ENCODE assay signal across 8 cellular contexts in genomic region chr1:156471496-156472490, GRCh38. TPM values are rescaled to one million over a fixed set of nuclear protein-coding genes. Genes with fewer than 3 reads are reported as not detected.
DNase-seq lines count a peak whose midpoint lies in the region; ATAC-seq and TF ChIP-seq lines count a peak whose summit lies in the region.

No MANE protein-coding gene starts in this region.

- TF ChIP-seq CTCF in esophagus squamous epithelium (IDR thresholded peaks at IDR 0.05) (no peak), sigmoid colon (IDR thresholded peaks at IDR 0.05) (no peak), GM23338 (conservative IDR thresholded peaks at IDR 0.05; ENCODE audit: low read depth in 2 of 2) (no peak)

- no peaks in the 10 kb centered on the region; the same call in 2 of the 3 replicates for H3K9me3 Mint-ChIP-seq in GM23338

- peak overlapping the region; percentile 14; the same call in 1 of the 2 replicates for H3K27ac ChIP-seq in HUES6 (ENCODE audit: low read depth, low read length)
- H3K27ac ChIP-seq in esophagus squamous epithelium, result peak overlapping the region in 3 of 4 donors; percentile 48 to 52 (median 52)
- peak overlapping the region; percentile 58 to 98 (median 76) for H3K27ac ChIP-seq in sigmoid colon
- no peak overlapping the region for H3K27ac ChIP-seq in GM23338 (ENCODE audit: low read depth)

- H4K20me1 ChIP-seq in GM23338 (replicated peaks; ENCODE audit: insufficient read depth), result no peaks in the 10 kb centered on the region

- intact Hi-C loops in esophagus squamous epithelium (cut with DNase I) (loop anchor here (10.0 kb wide), 1 partner anchor 113 kb away; no protein-coding TSS in a partner anchor), sigmoid colon (cut with DNase I) (no loop called here)

- TF ChIP-seq POLR2A in esophagus squamous epithelium (IDR thresholded peaks at IDR 0.05) (no peak), sigmoid colon (IDR thresholded peaks at IDR 0.05) (no peak), GM18505 (IDR thresholded peaks at IDR 0.05; ENCODE audit: borderline replicate concordance, extremely low read depth, insufficient read depth, insufficient read length) (no peak)

- H3K79me2 ChIP-seq in GM23338 (replicated peaks; ENCODE audit: insufficient read depth), result no peaks in the 10 kb centered on the region

- H3K9ac ChIP-seq in HUES6 (ENCODE audit: low read length), result no peak overlapping the region

- H2AFZ ChIP-seq in GM23338, result no peak overlapping the region

- H3K4me3 Mint-ChIP-seq in T-helper 17 cell, result no peak overlapping the region
- H3K4me3 Mint-ChIP-seq in GM23338, result no peak overlapping the region

- H3K36me3 Mint-ChIP-seq in T-helper 17 cell (ENCODE audit: low read depth) (peaks cover 11% of the 10 kb centered on the region), GM23338 (ENCODE audit: low read depth) (peaks cover 45% of the 10 kb centered on the region)

- H3F3A ChIP-seq in GM23338 (replicated peaks; ENCODE audit: low read depth), result no peaks in the 10 kb centered on the region

- H3K4me1 ChIP-seq in HUES6 (ENCODE audit: control insufficient read depth, insufficient read depth, low read length), result peaks cover 9% of the 10 kb centered on the region
- H3K4me1 ChIP-seq in esophagus squamous epithelium, result peaks cover 8 to 56% (median 19%) of the 10 kb centered on the region in 3 donors
- peaks cover 0 to 58% (median 48%) of the 10 kb centered on the region in 4 donors for H3K4me1 ChIP-seq in sigmoid colon
- no peaks in the 10 kb centered on the region for H3K4me1 ChIP-seq in GM23338 (ENCODE audit: insufficient read depth)

- H3K36me3 ChIP-seq in HUES6 (ENCODE audit: control insufficient read depth, insufficient read depth, low read length), result peaks cover 65% of the 10 kb centered on the region
- peaks cover 41 to 100% (median 65%) of the 10 kb centered on the region in 3 donors for H3K36me3 ChIP-seq in esophagus squamous epithelium
- peaks cover 39 to 97% (median 73%) of the 10 kb centered on the region in 4 donors for H3K36me3 ChIP-seq in sigmoid colon
- H3K36me3 ChIP-seq in GM23338 (ENCODE audit: insufficient read depth), result peaks cover 5% of the 10 kb centered on the region; the same call in 1 of the 2 replicates

- 78 to 82% methylated on average over 4 to 6 of the region's 9 CpGs for WGBS in esophagus squamous epithelium, 2 donors
- 28 to 66% methylated on average over 9 of the region's 9 CpGs for WGBS in sigmoid colon, 2 donors

- DNase-seq in NCI-H526 (lab: John Stamatoyannopoulos, UW) (peak; percentile 71 to 84), esophagus squamous epithelium (lab: John Stamatoyannopoulos, UW) (no peak), sigmoid colon (peak; percentile 76), T-helper 17 cell (no peak), GM23338 (ENCODE audit: low spot score) (no peak), SK-N-DZ (ENCODE audit: low spot score) (no peak)

- TF ChIP-seq EP300 in sigmoid colon (IDR thresholded peaks at IDR 0.05), result no peak

- ATAC-seq in T-helper 17 cell (no peak), GM18505 (IDR thresholded peaks at IDR 0.05; ENCODE audit: unreplicated experiment) (no peak), GM23338 (no peak)

- H3K4me2 ChIP-seq in GM23338, result no peak overlapping the region

- H3K9me3 ChIP-seq in HUES6 (ENCODE audit: control insufficient read depth, insufficient read depth, low read depth, low read length), result no peaks in the 10 kb centered on the region
- H3K9me3 ChIP-seq in esophagus squamous epithelium, result no peaks in the 10 kb centered on the region
- H3K9me3 ChIP-seq in sigmoid colon, result no peaks in the 10 kb centered on the region
- no peaks in the 10 kb centered on the region for H3K9me3 ChIP-seq in T-helper 17 cell (ENCODE audit: control insufficient read depth, low read length, poor library complexity, severe bottlenecking)

- H3K27me3 Mint-ChIP-seq in T-helper 17 cell, result no peaks in the 10 kb centered on the region
- H3K27me3 Mint-ChIP-seq in GM23338 (ENCODE audit: insufficient read depth, low read depth, poor library complexity), result peaks cover 14% of the 10 kb centered on the region

- H3K4me3 ChIP-seq in HUES6 (ENCODE audit: low read depth, low read length) (no peak overlapping the region), esophagus squamous epithelium (no peak overlapping the region), sigmoid colon (no peak overlapping the region), GM23338 (no peak overlapping the region)

- H3K27me3 ChIP-seq in HUES6 (ENCODE audit: control insufficient read depth, insufficient read depth, low read length) (no peaks in the 10 kb centered on the region), esophagus squamous epithelium (no peaks in the 10 kb centered on the region), sigmoid colon (no peaks in the 10 kb centered on the region), GM23338 (ENCODE audit: insufficient read depth) (no peaks in the 10 kb centered on the region)

- no peaks in the 10 kb centered on the region for H3K9me2 ChIP-seq in GM23338 (ENCODE audit: insufficient read depth)

- H3K27ac Mint-ChIP-seq in T-helper 17 cell (no peak overlapping the region), GM23338 (no peak overlapping the region)

- H3K4me1 Mint-ChIP-seq in T-helper 17 cell, result peaks cover 11% of the 10 kb centered on the region
- peaks cover 5% of the 10 kb centered on the region for H3K4me1 Mint-ChIP-seq in GM23338

TF ChIP-seq in GM23338, 12 proteins besides CTCF, POLR2A, EP300 and RAD21 (continues in another document):
- TF ChIP-seq STAT1 (IDR thresholded peaks at IDR 0.05; ENCODE audit: unreplicated experiment) (no peak), ZNF462 (CRISPR knock-in tag; IDR thresholded peaks at IDR 0.05) (no peak), JUNB (IDR thresholded peaks at IDR 0.05; ENCODE audit: unreplicated experiment) (no peak), POLR2AphosphoS5 (IDR thresholded peaks at IDR 0.05; ENCODE audit: low read depth) (no peak)

RNA-seq across cellular contexts. Expression of gene MEF2D, which starts 28.8 kb away (rescaled TPM):
- total RNA-seq in esophagus squamous epithelium, result 10 to 100 TPM in 3 of 4 donors, 1 to 10 TPM in 1; 9.1 to 30.1 (median 12.1) TPM
- total RNA-seq in sigmoid colon, result 10 to 100 TPM; 39.8 to 61.6 (median 53.2) TPM
- polyA plus RNA-seq in sigmoid colon, result 10 to 100 TPM; 13.2 to 31.2 (median 22.9) TPM
- 100 to 1,000 TPM; 142 to 157 TPM for total RNA-seq in T-helper 17 cell
- 9.7 and 15.5 TPM in 2 replicates for total RNA-seq in GM23338 (2014; rRNA removed; shearing (Covaris generic))
- polyA plus RNA-seq in GM23338 (2016; fragmentation: Nextera tagmentation; extraction: Ambion mirVana), result 10.4 and 10.6 TPM in 2 replicates
- polyA plus RNA-seq in SK-N-DZ (2014; cell fraction: cytosol; rRNA removed), result 5.8 and 6.3 TPM in 2 replicates
- polyA plus RNA-seq in SK-N-DZ (2014; cell fraction: nucleus; rRNA removed), result 11.9 and 15.0 TPM in 2 replicates

Comparison
In these comparisons a context has a peak if more than half of its experiments do, and no peak if none do; other contexts are left out.
1. DNase-seq: peak in NCI-H526 (2 of 2) and sigmoid colon (single experiment); none in esophagus squamous epithelium (single experiment), T-helper 17 cell (0 of 3), GM23338 (single experiment) and SK-N-DZ (single experiment).